In the genomic region with DNA sequence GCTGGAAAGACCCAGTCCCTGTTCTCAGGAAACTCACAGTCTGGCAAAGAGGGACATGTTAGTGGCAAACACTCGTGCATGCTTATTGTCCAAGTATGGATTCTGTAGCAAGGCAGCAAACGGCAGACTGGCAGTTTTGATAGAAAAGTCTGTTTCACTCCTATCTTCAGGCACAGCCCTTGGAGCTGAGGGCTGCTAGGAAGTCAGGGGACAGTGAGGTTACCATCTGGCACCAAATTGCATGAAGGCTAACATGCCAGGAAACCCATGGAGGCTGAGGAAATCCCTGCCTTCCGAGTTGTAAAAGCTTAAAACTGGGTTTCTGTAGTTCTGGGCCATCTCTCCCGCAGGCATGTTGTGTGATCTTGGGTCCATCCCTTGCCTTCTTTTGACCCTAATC, we compare ENCODE assay signal across 8 cellular contexts.
"Had no signal": no experiment of that assay in that cellular context is flagged by ENCODE, and none has a peak within 500 bp of the region (broad histone marks: within the 10 kb centered on the region; RNA-seq: fewer than 3 reads in every experiment).

No MANE protein-coding gene starts in this region.

- DNase-seq: activated CD4-positive, alpha-beta T cell treated with anti-CD3 and anti-CD28 coated beads, Interleukin-2, amount 50 U/mL, for 4 hours; gastrocnemius medialis; mammary epithelial cell; right cardiac atrium had no signal

- ATAC-seq: esophagus mucosa, gastrocnemius medialis, right cardiac atrium had no signal

- H3K9me3 ChIP-seq: gastrocnemius medialis, prostate gland had no signal

- H3K27me3 ChIP-seq: gastrocnemius medialis, tibial nerve had no signal

- H3K36me3 ChIP-seq: cardiac muscle cell, gastrocnemius medialis, prostate gland, tibial nerve had no signal

- H3K4me3 ChIP-seq: cardiac muscle cell, gastrocnemius medialis, prostate gland, tibial nerve had no signal

- H3K4me1 ChIP-seq: prostate gland had no signal

- H3K27ac ChIP-seq: cardiac muscle cell, gastrocnemius medialis, prostate gland, tibial nerve had no signal
